ENCODE assay signal across 20 cellular contexts in genomic region chr6:46052479-46052878, GRCh38. TPM values are rescaled to one million over a fixed set of nuclear protein-coding genes. Genes with fewer than 3 reads are reported as not detected.
DNase-seq lines count a peak whose midpoint lies in the region; ATAC-seq, FAIRE-seq and TF ChIP-seq lines count a peak whose summit lies in the region.
"Had no signal": no experiment of that assay in that cellular context is flagged by ENCODE, and none has a peak within 500 bp of the region (broad histone marks: within the 10 kb centered on the region; RNA-seq: fewer than 3 reads in every experiment).

No MANE protein-coding gene starts in this region.

- H3K27me3 Mint-ChIP-seq in activated CD4-positive, alpha-beta T cell treated with anti-CD3 and anti-CD28 coated beads for 36 hours = peaks cover 17% of the 10 kb centered on the region

- H3K4me3 ChIP-seq in cardiac muscle cell (no peak overlapping the region), right atrium auricular region (no peak overlapping the region), gastrocnemius medialis (no peak overlapping the region)
- H3K4me3 ChIP-seq: adrenal gland, skin epidermis, uterus had no signal

- no peak overlapping the region for H3K27ac Mint-ChIP-seq in activated CD4-positive, alpha-beta T cell treated with anti-CD3 and anti-CD28 coated beads for 36 hours
- H3K27ac Mint-ChIP-seq: activated CD4-positive, alpha-beta T cell treated with anti-CD3 and anti-CD28 coated beads, Interleukin-2, amount 10 ng/mL, durations not matched to agents 7 days and 5 days had no signal

- peak overlapping the region; percentile 76 for H3K27ac ChIP-seq in cardiac muscle cell
- peak overlapping the region; percentile 72 to 81 for H3K27ac ChIP-seq in right atrium auricular region
- H3K27ac ChIP-seq in gastrocnemius medialis = peak overlapping the region; percentile 81 to 87 (median 86)

- in situ Hi-C loops in gastrocnemius medialis (cut with MboI; ENCODE audit: low sequenced_read_pairs in 4 of 4) = loop anchor here (25.0 kb wide), 3 partner anchors 115 to 585 kb away; no protein-coding TSS in a partner anchor

- CTCF ChIA-PET in activated CD4-positive, alpha-beta T cell treated with anti-CD3 and anti-CD28 coated beads for 36 hours (lab: Charles Lee) = interaction anchor here (0.6 kb wide), 1 partner anchor 394 kb away, joined by 4 read pairs; no protein-coding TSS in a partner anchor

- POLR2A ChIA-PET in activated CD4-positive, alpha-beta T cell treated with anti-CD3 and anti-CD28 coated beads for 36 hours (lab: Charles Lee) = no interaction called here

- no peak for TF ChIP-seq CTCF in cardiac muscle cell (IDR thresholded peaks at IDR 0.05; ENCODE audit: low read depth, low read length)
- TF ChIP-seq CTCF in right atrium auricular region (IDR thresholded peaks at IDR 0.05) = no peak
- TF ChIP-seq CTCF in gastrocnemius medialis (IDR thresholded peaks at IDR 0.05 in 4 of 5, conservative IDR thresholded peaks at IDR 0.05 in 1 of 5) = no peak

- no peaks in the 10 kb centered on the region for H3K9me3 ChIP-seq in cardiac muscle cell (ENCODE audit: low read depth)
- no peaks in the 10 kb centered on the region for H3K9me3 ChIP-seq in right atrium auricular region
- H3K9me3 ChIP-seq in gastrocnemius medialis = no peaks in the 10 kb centered on the region
- H3K9me3 ChIP-seq: adrenal gland, uterus had no signal

- H3K4me1 ChIP-seq in cardiac muscle cell (ENCODE audit: low read depth) (peaks cover 34% of the 10 kb centered on the region), right atrium auricular region (peaks cover 0 to 29% of the 10 kb centered on the region in 2 donors), gastrocnemius medialis (peaks cover 37 to 48% of the 10 kb centered on the region in 2 donors)
- H3K4me1 ChIP-seq: uterus had no signal

- intact Hi-C loops in cardiac septum (cut with DNase I) = loop anchor here (2.0 kb wide), 2 partner anchors 38 to 64 kb away; partner anchors contain the start of gene CLIC5
- intact Hi-C loops in gastrocnemius medialis (cut with DNase I; ENCODE audit: low total_unique reads) = loop anchor here (5.0 kb wide), 2 partner anchors 75 to 120 kb away; partner anchors contain the start of gene ENPP4
- intact Hi-C loops in activated CD4-positive, alpha-beta T cell treated with anti-CD3 and anti-CD28 coated beads for 36 hours (cut with DNase I, micrococcal nuclease) = no loop called here

- no peaks in the 10 kb centered on the region for H3K27me3 ChIP-seq in cardiac muscle cell
- no peaks in the 10 kb centered on the region for H3K27me3 ChIP-seq in right atrium auricular region
- H3K27me3 ChIP-seq in gastrocnemius medialis = no peaks in the 10 kb centered on the region
- H3K27me3 ChIP-seq: adrenal gland, uterus had no signal

- H3K36me3 ChIP-seq in cardiac muscle cell (no peaks in the 10 kb centered on the region), right atrium auricular region (no peaks in the 10 kb centered on the region), gastrocnemius medialis (no peaks in the 10 kb centered on the region)
- H3K36me3 ChIP-seq: adrenal gland, uterus had no signal

- ATAC-seq in gastrocnemius medialis (no peak), HG03571 (IDR thresholded peaks at IDR 0.05; ENCODE audit: unreplicated experiment) (no peak)
- no peak for ATAC-seq in activated CD4-positive, alpha-beta T cell treated with anti-CD3 and anti-CD28 coated beads for 36 hours
- ATAC-seq: HCT116 had no signal

- FAIRE-seq in H54 (lab: Jason Lieb, UNC) = no peak
- FAIRE-seq: HTR-8/SVneo had no signal

- no peaks in the 10 kb centered on the region for H3K9me3 Mint-ChIP-seq in activated CD4-positive, alpha-beta T cell treated with anti-CD3 and anti-CD28 coated beads for 36 hours (ENCODE audit: low read depth)
- H3K9me3 Mint-ChIP-seq: activated CD4-positive, alpha-beta T cell treated with anti-CD3 and anti-CD28 coated beads, Interleukin-2, amount 10 ng/mL, durations not matched to agents 7 days and 5 days had no signal

- DNase-seq in cardiac muscle cell (ENCODE audit: low read depth in 1 of 2, low spot score in 1 of 2) (peak; percentile 37 to 52), cardiac septum (ENCODE audit: low spot score) (no peak), right atrium auricular region (ENCODE audit: low spot score) (no peak), gastrocnemius medialis (peak in 1 of 2 donors; percentile 34), H54 (ENCODE audit: insufficient read length, low spot score) (no peak), D341Med (ENCODE audit: low spot score) (no peak)
- no peak for DNase-seq in activated CD4-positive, alpha-beta T cell treated with anti-CD3 and anti-CD28 coated beads for 36 hours
- DNase-seq: activated CD4-positive, alpha-beta T cell treated with anti-CD3 and anti-CD28 coated beads, Interleukin-2, amount 10 ng/mL, durations not matched to agents 7 days and 5 days; activated T-cell treated with anti-CD3 and anti-CD28 coated beads, Interleukin-2, amount 50 U/mL, for 1 hour; adrenal gland; central memory CD4-positive, alpha-beta T cell; NCI-H1105 treated with DMSO at 0.1 percent for 48 hours; NCI-H2227 treated with DMSO at 0.1 percent for 48 hours; uterus had no signal

- no peaks in the 10 kb centered on the region for H3K36me3 Mint-ChIP-seq in activated CD4-positive, alpha-beta T cell treated with anti-CD3 and anti-CD28 coated beads for 36 hours (ENCODE audit: low read depth)

- no peak overlapping the region for H3K4me3 Mint-ChIP-seq in activated CD4-positive, alpha-beta T cell treated with anti-CD3 and anti-CD28 coated beads for 36 hours
- H3K4me3 Mint-ChIP-seq: activated CD4-positive, alpha-beta T cell treated with anti-CD3 and anti-CD28 coated beads, Interleukin-2, amount 10 ng/mL, durations not matched to agents 7 days and 5 days had no signal

- TF ChIP-seq POLR2A in gastrocnemius medialis (IDR thresholded peaks at IDR 0.05) = no peak
- TF ChIP-seq POLR2A in H54 (IDR thresholded peaks at IDR 0.05; ENCODE audit: low read depth, low read length) = no peak

- H3K4me1 Mint-ChIP-seq in activated CD4-positive, alpha-beta T cell treated with anti-CD3 and anti-CD28 coated beads for 36 hours = peaks cover 14% of the 10 kb centered on the region

RNA-seq across cellular contexts. Expression of gene CLIC5, which starts 36.8 kb away (rescaled TPM):
- total RNA-seq in cardiac muscle cell = 11.2 and 24.5 TPM in 2 replicates
- polyA plus RNA-seq in cardiac muscle cell = 10.5 and 13.5 TPM in 2 replicates
- 376 TPM for total RNA-seq in cardiac septum
- 100 to 1,000 TPM in 1 of 2 donors, 10 to 100 TPM in 1; 99.8 to 114 TPM for total RNA-seq in right atrium auricular region
- total RNA-seq in gastrocnemius medialis = 10 to 100 TPM; 78.6 to 97.0 (median 91.7) TPM
- 1 to 10 TPM; 2.2 to 3.7 TPM for total RNA-seq in activated CD4-positive, alpha-beta T cell treated with anti-CD3 and anti-CD28 coated beads for 36 hours
- total RNA-seq: osteocyte, RPMI7951 had no signal

Comparison
In these comparisons a context has a peak if more than half of its experiments do, and no peak if none do; other contexts are left out.
1. DNase-seq: peak in cardiac muscle cell (2 of 2); none in cardiac septum (single experiment), right atrium auricular region (single experiment), H54 (single experiment), activated CD4-positive, alpha-beta T cell treated with anti-CD3 and anti-CD28 coated beads for 36 hours (single experiment) and D341Med (single experiment).
2. intact Hi-C loops: an anchor here in cardiac septum (2.0 kb wide) and gastrocnemius medialis (5.0 kb wide); none called in activated CD4-positive, alpha-beta T cell treated with anti-CD3 and anti-CD28 coated beads for 36 hours.
3. Peak in every context shown above with its lines, with median percentiles within 50 percentile points of each other: H3K27ac ChIP-seq.